1 cellular context compared by ENCODE assay signal in genomic region chr18:74840492-74841167, GRCh38.
TF ChIP-seq lines count a peak whose summit lies in the region.

No MANE protein-coding gene starts in this region.

TF ChIP-seq in SK-N-SH, 30 proteins besides CTCF, POLR2A, EP300 and RAD21 (continued from another document):
- no peak for TF ChIP-seq REST (IDR thresholded peaks at IDR 0.05; ENCODE audit: low read depth, low read length)
